8 cellular contexts compared by ENCODE assay signal in the genomic region with DNA sequence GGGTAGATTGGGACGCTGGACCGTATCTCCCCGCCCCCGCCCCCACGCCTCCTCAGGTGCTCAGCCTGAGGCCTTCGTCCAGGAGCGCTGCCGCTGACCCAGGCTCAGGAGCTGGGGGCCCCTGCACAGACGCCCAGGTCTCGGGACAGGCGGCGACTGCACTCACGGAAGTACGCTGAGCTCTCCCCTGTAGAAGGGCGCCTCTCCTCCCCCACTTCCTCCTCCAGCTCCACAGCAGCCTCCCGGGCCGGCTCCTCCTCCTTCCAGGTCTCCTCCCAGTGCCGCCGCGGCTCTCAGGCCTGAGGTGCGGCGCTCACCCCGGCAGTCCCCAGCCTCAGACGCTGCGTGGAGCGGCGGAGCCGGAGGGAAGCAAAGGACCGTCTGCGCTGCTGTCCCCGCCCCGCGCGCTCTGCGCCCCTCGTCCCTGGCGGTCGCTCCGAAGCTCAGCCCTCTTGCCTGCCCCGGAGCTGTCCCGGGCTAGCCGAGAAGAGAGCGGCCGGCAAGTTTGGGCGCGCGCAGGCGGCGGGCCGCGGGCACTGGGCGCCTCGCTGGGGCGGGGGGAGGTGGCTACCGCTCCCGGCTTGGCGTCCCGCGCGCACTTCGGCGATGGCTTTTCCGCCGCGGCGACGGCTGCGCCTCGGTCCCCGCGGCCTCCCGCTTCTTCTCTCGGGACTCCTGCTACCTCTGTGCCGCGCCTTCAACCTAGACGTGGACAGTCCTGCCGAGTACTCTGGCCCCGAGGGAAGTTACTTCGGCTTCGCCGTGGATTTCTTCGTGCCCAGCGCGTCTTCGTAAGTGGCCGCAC. TPM values are rescaled to one million over a fixed set of nuclear protein-coding genes. Genes with fewer than 3 reads are reported as not detected.
A peak's percentile ranks its signal among the peaks of the same experiment; 100 is the strongest.
DNase-seq lines count a peak whose midpoint lies in the region; ATAC-seq and TF ChIP-seq lines count a peak whose summit lies in the region.

Gene ITGAV (plus strand): TSS at position 324 of the 805 bp plus-strand sequence. CDS start 283 bp downstream, at position 607.

- TF ChIP-seq CTCF in coronary artery (IDR thresholded peaks at IDR 0.05), result no peak

- intact Hi-C loops in left colon (cut with DNase I, micrococcal nuclease), result no loop called here

- peak within 1 kb of the TSS; percentile 91 for H3K4me3 ChIP-seq in coronary artery

- DNase-seq in AG20443 (ENCODE audit: low spot score) (peak; percentile 94), NCI-H446 (lab: John Stamatoyannopoulos, UW) (peak; percentile 76 to 85), coronary artery (ENCODE audit: low spot score) (peak; percentile 94), left colon (peak; percentile 95 to 96)
- DNase-seq in activated CD4-positive, alpha-beta T cell treated with anti-CD3 and anti-CD28 coated beads for 48 hours, result peak; percentile 91
- DNase-seq in stimulated activated CD4-positive, alpha-beta T cell treated with anti-CD3 and anti-CD28 coated beads, Interleukin-1b, Interleukin-23, amount 100 ng/mL, for 4 hours (ENCODE audit: low read depth in 2 of 2), result peak; percentile 63 to 74

- H3K27ac ChIP-seq in coronary artery, result peak within 1 kb of the TSS; percentile 96 to 97

- ATAC-seq in GM18909 (IDR thresholded peaks at IDR 0.05; ENCODE audit: poor library complexity, unreplicated experiment), result peak; percentile 97
- ATAC-seq in HG03159 (IDR thresholded peaks at IDR 0.05; ENCODE audit: unreplicated experiment), result peak; percentile 93
- peak; percentile 98 for ATAC-seq in left colon

RNA-seq across cellular contexts. Expression of gene ITGAV, which starts in this region (rescaled TPM):
- 10 to 100 TPM; 39.6 to 50.8 TPM for total RNA-seq in left colon

Comparison
In these comparisons a context has a peak if more than half of its experiments do, and no peak if none do; other contexts are left out.
1. Peak in every context shown above with its lines: DNase-seq, ATAC-seq, H3K4me3 ChIP-seq and H3K27ac ChIP-seq.